29 cellular contexts compared by ENCODE assay signal in the genomic region with DNA sequence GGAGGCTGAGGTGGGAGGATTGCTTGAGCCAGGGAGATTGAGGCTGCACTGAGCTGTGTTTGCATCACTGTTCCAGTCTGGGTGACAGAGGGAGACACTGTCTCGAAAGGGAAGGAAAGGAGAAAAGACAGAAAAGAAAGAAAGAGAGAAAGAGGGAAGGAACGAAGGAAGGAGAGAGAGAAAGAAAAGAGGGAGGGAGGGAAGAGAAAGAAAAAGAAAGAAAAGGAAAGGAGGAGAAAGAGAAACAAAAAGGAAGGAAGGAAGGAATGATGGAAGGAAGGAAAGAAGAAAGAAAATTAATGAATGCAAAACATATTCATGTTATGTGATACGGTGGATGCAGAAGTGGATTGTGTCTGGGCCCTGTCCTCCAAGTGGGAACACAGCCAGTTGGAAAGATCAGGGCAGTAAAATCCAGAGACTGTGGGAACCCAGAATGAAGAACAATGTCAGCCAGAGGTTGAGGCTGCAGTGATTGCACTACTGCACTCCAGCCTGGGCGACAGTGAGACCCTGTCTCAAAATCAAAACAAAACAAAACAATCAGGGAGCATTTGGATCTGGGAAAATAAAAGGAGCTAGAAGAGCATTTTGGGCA. TPM values are rescaled to one million over a fixed set of nuclear protein-coding genes. Genes with fewer than 3 reads are reported as not detected.
DNase-seq lines count a peak whose midpoint lies in the region; ATAC-seq, FAIRE-seq and TF ChIP-seq lines count a peak whose summit lies in the region.
"Had no signal": no experiment of that assay in that cellular context is flagged by ENCODE, and none has a peak within 500 bp of the region (broad histone marks: within the 10 kb centered on the region; RNA-seq: fewer than 3 reads in every experiment).

No MANE protein-coding gene starts in this region.

- peak overlapping the region; percentile 37 for H3K9ac ChIP-seq in HepG2 (ENCODE audit: insufficient read depth, low read depth, low read length)

- TF ChIP-seq POLR2A in HepG2 (IDR thresholded peaks at IDR 0.05; ENCODE audit: insufficient read depth in 1 of 2, low read depth in 2 of 2, low read length in 2 of 2), result no peak
- no peak for TF ChIP-seq POLR2A in body of pancreas (IDR thresholded peaks at IDR 0.05)

- no peak for FAIRE-seq in HepG2 (lab: Jason Lieb, UNC)
- FAIRE-seq: D721Med, endothelial cell of umbilical vein, kidney had no signal

- WGBS in HepG2 (ENCODE audit: low lambda C conversion rate), result 95% methylated on average over 4 of the region's 4 CpGs
- WGBS in body of pancreas, 2 donors, result 76 to 86% methylated on average over 4 of the region's 4 CpGs

- TF ChIP-seq RAD21 in HepG2 (CRISPR knock-in tag; IDR thresholded peaks at IDR 0.05), result no peak

- H3K27ac Mint-ChIP-seq in CD4-positive, CD25-positive, alpha-beta regulatory T cell, result peak overlapping the region; percentile 6 to 71 (median 16)
- H3K27ac Mint-ChIP-seq in CD8-positive, alpha-beta memory T cell, result peak overlapping the region in 7 of 8 donors; percentile 8 to 92 (median 81)
- H3K27ac Mint-ChIP-seq in dendritic cell treated with granulocyte-macrophage colony-stimulating factor and Interleukin-4, amounts not matched to agents 40 ng/mL and 50 ng/mL, for 4 days, result peak overlapping the region; percentile 0

- no peak for DNase-seq in CD4-positive, CD25-positive, alpha-beta regulatory T cell
- no peak for DNase-seq in CD8-positive, alpha-beta memory T cell
- DNase-seq in HepG2 (ENCODE audit: low spot score) (no peak), body of pancreas (no peak), KG1 (lab: John Stamatoyannopoulos, UW) (no peak)
- no peak for DNase-seq in effector CD4-positive, alpha-beta T cell
- DNase-seq: activated CD4-positive, CD25-positive, alpha-beta regulatory T cell treated with anti-CD3 and anti-CD28 coated beads, Interleukin-2, amount 50 U/mL, for 72 hours; activated CD8-positive, alpha-beta memory T cell treated with anti-CD3 and anti-CD28 coated beads for 24 hours; activated T-cell treated with anti-CD3 and anti-CD28 coated beads, Interleukin-2, amount 50 U/mL, for 4 hours; amygdala; C1 segment of cervical spinal cord; caudate nucleus; dermis blood vessel endothelial cell; Karpas-422; kidney; NCI-H1436; NCI-H774; RPMI8226; stimulated activated CD4-positive, alpha-beta T cell treated with anti-CD3 and anti-CD28 coated beads, Interleukin-12 subunit alpha, Interleukin-12 subunit beta, amount 100 ng/mL, for 4 hours; stimulated activated CD4-positive, alpha-beta T cell treated with anti-CD3 and anti-CD28 coated beads, Interleukin-4, amount 100 ng/mL, for 4 hours; stimulated activated naive CD4-positive, alpha-beta T cell had no signal

- CTCF ChIA-PET in CD8-positive, alpha-beta memory T cell (lab: Charles Lee), result interaction anchor here (1.3 to 1.8 kb wide), 2 partner anchors 21 to 96 kb away, joined by 3 to 4 read pairs; no protein-coding TSS in a partner anchor
- CTCF ChIA-PET in HepG2 (lab: Yijun Ruan, JAX; ENCODE audit: low intra/inter-chr PET ratio, low total read pairs), result no interaction called here

- peaks cover 30% of the 10 kb centered on the region for H3K36me3 Mint-ChIP-seq in CD4-positive, CD25-positive, alpha-beta regulatory T cell
- peaks cover 6 to 57% (median 20%) of the 10 kb centered on the region in 3 donors for H3K36me3 Mint-ChIP-seq in CD8-positive, alpha-beta memory T cell
- peaks cover 91% of the 10 kb centered on the region for H3K36me3 Mint-ChIP-seq in dendritic cell treated with granulocyte-macrophage colony-stimulating factor and Interleukin-4, amounts not matched to agents 40 ng/mL and 50 ng/mL, for 4 days (ENCODE audit: low read depth)

- no peaks in the 10 kb centered on the region for H3K27me3 ChIP-seq in CD4-positive, CD25-positive, alpha-beta regulatory T cell (ENCODE audit: control insufficient read depth, insufficient read depth, low read length)
- H3K27me3 ChIP-seq in CD8-positive, alpha-beta memory T cell (ENCODE audit: insufficient read depth, low read length, poor library complexity, severe bottlenecking), result no peaks in the 10 kb centered on the region
- no peaks in the 10 kb centered on the region for H3K27me3 ChIP-seq in HepG2 (ENCODE audit: control insufficient read depth in 1 of 2, insufficient read depth in 2 of 2, low read length in 2 of 2)
- H3K27me3 ChIP-seq in body of pancreas, result no peaks in the 10 kb centered on the region
- H3K27me3 ChIP-seq: neutrophil, vagina had no signal

- no peaks in the 10 kb centered on the region for H3K27me3 Mint-ChIP-seq in CD4-positive, CD25-positive, alpha-beta regulatory T cell
- H3K27me3 Mint-ChIP-seq in CD8-positive, alpha-beta memory T cell, result no peaks in the 10 kb centered on the region
- peaks cover 4% of the 10 kb centered on the region for H3K27me3 Mint-ChIP-seq in dendritic cell treated with granulocyte-macrophage colony-stimulating factor and Interleukin-4, amounts not matched to agents 40 ng/mL and 50 ng/mL, for 4 days

- POLR2A ChIA-PET in CD8-positive, alpha-beta memory T cell (lab: Charles Lee), result no interaction called here
- POLR2A ChIA-PET in HepG2 (lab: Yijun Ruan, JAX), result interaction anchor here (0.9 to 1.6 kb wide), 5 partner anchors 8 to 170 kb away, joined by 3 to 7 read pairs (median 4); no protein-coding TSS in a partner anchor

- H3K4me1 ChIP-seq in CD4-positive, CD25-positive, alpha-beta regulatory T cell (ENCODE audit: control insufficient read depth, insufficient read depth, low read length, poor library complexity, severe bottlenecking), result peaks cover 10% of the 10 kb centered on the region
- H3K4me1 ChIP-seq in CD8-positive, alpha-beta memory T cell (ENCODE audit: insufficient read depth, low read length), result peaks cover 9% of the 10 kb centered on the region
- peaks cover 42% of the 10 kb centered on the region for H3K4me1 ChIP-seq in HepG2 (ENCODE audit: insufficient read depth, low read length)
- peaks cover 8% of the 10 kb centered on the region for H3K4me1 ChIP-seq in body of pancreas

- in situ Hi-C loops in HepG2 (cut with HindIII; ENCODE audit: extremely low pct_ligation_motif_present, low pct_unique_long_range_greater_than_20kb), result no loop called here

- TF ChIP-seq CTCF in HepG2 (CRISPR knock-in tag; IDR thresholded peaks at IDR 0.05) (no peak), body of pancreas (IDR thresholded peaks at IDR 0.05) (no peak)

- intact Hi-C loops in dendritic cell treated with granulocyte-macrophage colony-stimulating factor and Interleukin-4, amounts not matched to agents 40 ng/mL and 50 ng/mL, for 4 days (cut with micrococcal nuclease), result no loop called here
- intact Hi-C loops in HepG2 (cut with micrococcal nuclease; ENCODE audit: unreplicated experiment), result no loop called here
- intact Hi-C loops in body of pancreas (cut with DNase I), result no loop called here

- no peaks in the 10 kb centered on the region for H3K9me3 Mint-ChIP-seq in CD4-positive, CD25-positive, alpha-beta regulatory T cell
- H3K9me3 Mint-ChIP-seq in CD8-positive, alpha-beta memory T cell, result no peaks in the 10 kb centered on the region
- H3K9me3 Mint-ChIP-seq in dendritic cell treated with granulocyte-macrophage colony-stimulating factor and Interleukin-4, amounts not matched to agents 40 ng/mL and 50 ng/mL, for 4 days, result no peaks in the 10 kb centered on the region
- H3K9me3 Mint-ChIP-seq: activated T-cell treated with anti-CD3 and anti-CD28 coated beads, Interleukin-2, amount 50 U/mL, for 4 hours had no signal

- no peak overlapping the region for H2AFZ ChIP-seq in HepG2 (ENCODE audit: low read length)

- no peaks in the 10 kb centered on the region for H4K20me1 ChIP-seq in HepG2 (ENCODE audit: insufficient read depth, low read length)

- peaks cover 30% of the 10 kb centered on the region for H3K36me3 ChIP-seq in CD4-positive, CD25-positive, alpha-beta regulatory T cell (ENCODE audit: control insufficient read depth, insufficient read depth, low read length)
- peaks cover 10% of the 10 kb centered on the region for H3K36me3 ChIP-seq in CD8-positive, alpha-beta memory T cell (ENCODE audit: insufficient read depth, low read length)
- H3K36me3 ChIP-seq in HepG2 (replicated peaks in 1 of 2; ENCODE audit: control insufficient read depth in 1 of 2, insufficient read depth in 2 of 2, low read length in 2 of 2) (peaks cover 9 to 17% of the 10 kb centered on the region in 2 experiments; a peak in 3 of 5 replicates), body of pancreas (replicated peaks in 1 of 2; ENCODE audit: insufficient read depth in 1 of 2, low read depth in 2 of 2) (peaks cover 0 to 6% of the 10 kb centered on the region in 2 donors)

- peak overlapping the region; percentile 61 for H3K4me2 ChIP-seq in HepG2 (ENCODE audit: low read depth, low read length)

- peaks cover 8% of the 10 kb centered on the region for H3K79me2 ChIP-seq in HepG2 (ENCODE audit: insufficient read depth, low read length)

- H3K9me3 ChIP-seq in CD4-positive, CD25-positive, alpha-beta regulatory T cell (ENCODE audit: control insufficient read depth in 2 of 2, low read length in 2 of 2), result no peaks in the 10 kb centered on the region
- H3K9me3 ChIP-seq in CD8-positive, alpha-beta memory T cell (ENCODE audit: low read length), result no peaks in the 10 kb centered on the region
- H3K9me3 ChIP-seq in HepG2 (ENCODE audit: low read length), result no peaks in the 10 kb centered on the region
- no peaks in the 10 kb centered on the region for H3K9me3 ChIP-seq in body of pancreas
- H3K9me3 ChIP-seq: neutrophil, vagina had no signal

- no peak overlapping the region for H3K4me3 Mint-ChIP-seq in CD4-positive, CD25-positive, alpha-beta regulatory T cell
- no peak overlapping the region for H3K4me3 Mint-ChIP-seq in CD8-positive, alpha-beta memory T cell
- no peak overlapping the region for H3K4me3 Mint-ChIP-seq in dendritic cell treated with granulocyte-macrophage colony-stimulating factor and Interleukin-4, amounts not matched to agents 40 ng/mL and 50 ng/mL, for 4 days
- H3K4me3 Mint-ChIP-seq: activated T-cell treated with anti-CD3 and anti-CD28 coated beads, Interleukin-2, amount 50 U/mL, for 4 hours had no signal

- H3K4me3 ChIP-seq in CD4-positive, CD25-positive, alpha-beta regulatory T cell (ENCODE audit: low read depth, low read length), result no peak overlapping the region
- no peak overlapping the region for H3K4me3 ChIP-seq in CD8-positive, alpha-beta memory T cell (ENCODE audit: low read length)
- H3K4me3 ChIP-seq in HepG2 (replicated peaks in 1 of 3; ENCODE audit: insufficient read depth in 1 of 3, low read depth in 2 of 3, low read length in 3 of 3) (0 out of 6 replicates have a peak overlapping the region, but pooled peaks of 1 of the 3 experiments have one; percentile 45), body of pancreas (no peak overlapping the region)
- H3K4me3 ChIP-seq: SK-N-MC, vagina had no signal

- H3K4me1 Mint-ChIP-seq in CD4-positive, CD25-positive, alpha-beta regulatory T cell, result peaks cover 5 to 30% (median 20%) of the 10 kb centered on the region in 4 donors
- H3K4me1 Mint-ChIP-seq in CD8-positive, alpha-beta memory T cell, result peaks cover 12 to 26% (median 23%) of the 10 kb centered on the region in 3 donors
- peaks cover 40% of the 10 kb centered on the region for H3K4me1 Mint-ChIP-seq in dendritic cell treated with granulocyte-macrophage colony-stimulating factor and Interleukin-4, amounts not matched to agents 40 ng/mL and 50 ng/mL, for 4 days (ENCODE audit: low read depth)

- no peak overlapping the region for H3K27ac ChIP-seq in CD4-positive, CD25-positive, alpha-beta regulatory T cell (ENCODE audit: insufficient read depth, low read length, poor library complexity, severe bottlenecking)
- H3K27ac ChIP-seq in CD8-positive, alpha-beta memory T cell (ENCODE audit: low read depth, low read length), result no peak overlapping the region
- peak overlapping the region; percentile 71 for H3K27ac ChIP-seq in HepG2 (ENCODE audit: extremely low read length, insufficient read depth, low read length)
- H3K27ac ChIP-seq in body of pancreas, result no peak overlapping the region
- H3K27ac ChIP-seq: neutrophil, SK-N-MC, vagina had no signal

- ATAC-seq in CD4-positive, CD25-positive, alpha-beta regulatory T cell (ENCODE audit: low read depth in 2 of 2), result no peak
- no peak for ATAC-seq in HepG2
- ATAC-seq in body of pancreas, result no peak
- ATAC-seq in GM21526 (IDR thresholded peaks at IDR 0.05; ENCODE audit: low FRiP score, unreplicated experiment), result no peak
- ATAC-seq: activated T-cell treated with anti-CD3 and anti-CD28 coated beads, Interleukin-2, amount 50 U/mL, for 4 hours; sciatic nerve had no signal

- TF ChIP-seq EP300 in HepG2 (IDR thresholded peaks at IDR 0.05; ENCODE audit: low read depth in 2 of 2, low read length in 2 of 2) (no peak), HepG2 (CRISPR knock-in tag; IDR thresholded peaks at IDR 0.05; ENCODE audit: borderline replicate concordance) (no peak)

- no TSS peak for BruUV-seq in HepG2 (replicated peaks; lab: Mats Ljungman, UMichigan)

RNA-seq across cellular contexts. Expression of a gene that starts 6.2 kb away (rescaled TPM):
- 64.1 TPM for total RNA-seq in CD4-positive, CD25-positive, alpha-beta regulatory T cell
- 1 to 10 TPM; 1.5 to 4.4 (median 3.6) TPM for polyA plus RNA-seq in CD4-positive, CD25-positive, alpha-beta regulatory T cell
- 10 to 100 TPM; 13.5 to 15.4 TPM for total RNA-seq in CD8-positive, alpha-beta memory T cell
- polyA plus RNA-seq in CD8-positive, alpha-beta memory T cell, result 8.1 TPM
- total RNA-seq in HepG2 (2016; rRNA removed; fragmentation: Illumina TruSeq; extraction: Trizol) (9.0 and 14.5 TPM in 2 replicates), body of pancreas (10 to 100 TPM; 14.5 to 16.9 TPM)
- total RNA-seq in HepG2 (2016; cell fraction: cytosol; rRNA removed; fragmentation: Illumina TruSeq; extraction: Trizol; ENCODE audit: low read depth), result 2.3 and 3.9 TPM in 2 replicates
- 7.0 and 14.8 TPM in 2 replicates for total RNA-seq in HepG2 (2016; cell fraction: insoluble cytoplasmic fraction; rRNA removed; fragmentation: Illumina TruSeq; extraction: Trizol)
- total RNA-seq in HepG2 (2016; cell fraction: membrane; rRNA removed; fragmentation: Illumina TruSeq; extraction: Trizol), result 4.8 and 4.9 TPM in 2 replicates
- 14.9 and 15.3 TPM in 2 replicates for total RNA-seq in HepG2 (2016; cell fraction: nucleus; rRNA removed; fragmentation: Illumina TruSeq; extraction: Trizol)
- 11.3 and 14.2 TPM in 2 replicates for polyA plus RNA-seq in HepG2 (2011; rRNA removed)
- 7.0 and 9.5 TPM in 2 replicates for polyA plus RNA-seq in HepG2 (2011; cell fraction: cytosol; rRNA removed)
- 48.5 and 59.0 TPM in 2 replicates for polyA plus RNA-seq in HepG2 (2011; cell fraction: nucleus; rRNA removed)
- 9.8 and 10.4 TPM in 2 replicates for polyA plus RNA-seq in HepG2 (2012)
- polyA plus RNA-seq in HepG2 (2016; cell fraction: cytosol; fragmentation: Illumina TruSeq; extraction: Trizol; ENCODE audit: low read depth), result 2.9 and 3.2 TPM in 2 replicates
- 10.2 and 10.8 TPM in 2 replicates for polyA plus RNA-seq in HepG2 (2016; cell fraction: insoluble cytoplasmic fraction; fragmentation: Illumina TruSeq; extraction: Trizol; ENCODE audit: low read depth)
- polyA plus RNA-seq in HepG2 (2016; cell fraction: membrane; fragmentation: Illumina TruSeq; extraction: Trizol; ENCODE audit: low read depth), result 3.5 and 4.6 TPM in 2 replicates
- 27.3 and 35.6 TPM in 2 replicates for polyA plus RNA-seq in HepG2 (2016; cell fraction: nucleus; fragmentation: Illumina TruSeq; extraction: Trizol; ENCODE audit: insufficient read depth, low read depth)
- 4.6 and 12.1 TPM in 2 replicates for polyA minus RNA-seq in HepG2 (2011; rRNA and poly(A)+ RNA removed; ENCODE audit: low replicate concordance)
- polyA minus RNA-seq in HepG2 (2011; cell fraction: cytosol; rRNA and poly(A)+ RNA removed), result 8.2 and 9.8 TPM in 2 replicates
- polyA minus RNA-seq in HepG2 (2011; cell fraction: nucleus; rRNA and poly(A)+ RNA removed), result 19.8 and 21.6 TPM in 2 replicates

RNA-seq across cellular contexts. Expression of a gene that starts 28.7 kb away (rescaled TPM):
- total RNA-seq in CD4-positive, CD25-positive, alpha-beta regulatory T cell, result 22.8 TPM
- polyA plus RNA-seq in CD4-positive, CD25-positive, alpha-beta regulatory T cell, result 10 to 100 TPM; 55.1 to 73.5 (median 64.4) TPM
- 10 to 100 TPM; 34.4 to 42.3 TPM for total RNA-seq in CD8-positive, alpha-beta memory T cell
- 77.0 TPM for polyA plus RNA-seq in CD8-positive, alpha-beta memory T cell
- total RNA-seq in HepG2 (2016; rRNA removed; fragmentation: Illumina TruSeq; extraction: Trizol) (25.9 and 32.5 TPM in 2 replicates), body of pancreas (10 to 100 TPM; 21.1 to 29.8 TPM)
- 17.2 and 20.2 TPM in 2 replicates for total RNA-seq in HepG2 (2016; cell fraction: cytosol; rRNA removed; fragmentation: Illumina TruSeq; extraction: Trizol; ENCODE audit: low read depth)
- total RNA-seq in HepG2 (2016; cell fraction: insoluble cytoplasmic fraction; rRNA removed; fragmentation: Illumina TruSeq; extraction: Trizol), result 27.1 and 33.1 TPM in 2 replicates
- total RNA-seq in HepG2 (2016; cell fraction: membrane; rRNA removed; fragmentation: Illumina TruSeq; extraction: Trizol), result 23.3 and 25.9 TPM in 2 replicates
- total RNA-seq in HepG2 (2016; cell fraction: nucleus; rRNA removed; fragmentation: Illumina TruSeq; extraction: Trizol), result 19.2 and 21.3 TPM in 2 replicates
- 58.4 and 67.9 TPM in 2 replicates for polyA plus RNA-seq in HepG2 (2011; rRNA removed)
- polyA plus RNA-seq in HepG2 (2011; cell fraction: cytosol; rRNA removed), result 53.8 and 78.5 TPM in 2 replicates
- 67.5 and 68.2 TPM in 2 replicates for polyA plus RNA-seq in HepG2 (2011; cell fraction: nucleus; rRNA removed)
- polyA plus RNA-seq in HepG2 (2012), result 22.1 and 28.3 TPM in 2 replicates
- polyA plus RNA-seq in HepG2 (2016; cell fraction: cytosol; fragmentation: Illumina TruSeq; extraction: Trizol; ENCODE audit: low read depth), result 21.9 and 22.2 TPM in 2 replicates
- polyA plus RNA-seq in HepG2 (2016; cell fraction: insoluble cytoplasmic fraction; fragmentation: Illumina TruSeq; extraction: Trizol; ENCODE audit: low read depth), result 29.8 and 29.9 TPM in 2 replicates
- polyA plus RNA-seq in HepG2 (2016; cell fraction: membrane; fragmentation: Illumina TruSeq; extraction: Trizol; ENCODE audit: low read depth), result 24.0 and 25.6 TPM in 2 replicates
- polyA plus RNA-seq in HepG2 (2016; cell fraction: nucleus; fragmentation: Illumina TruSeq; extraction: Trizol; ENCODE audit: insufficient read depth, low read depth), result 27.5 and 29.5 TPM in 2 replicates
- 60.6 and 68.2 TPM in 2 replicates for polyA minus RNA-seq in HepG2 (2011; rRNA and poly(A)+ RNA removed; ENCODE audit: low replicate concordance)
- polyA minus RNA-seq in HepG2 (2011; cell fraction: cytosol; rRNA and poly(A)+ RNA removed), result 27.7 and 31.3 TPM in 2 replicates
- polyA minus RNA-seq in HepG2 (2011; cell fraction: nucleus; rRNA and poly(A)+ RNA removed), result 15.2 and 19.4 TPM in 2 replicates

RNA-seq across cellular contexts. Expression of a gene that starts 32.9 kb away (rescaled TPM):
- 12.7 TPM for total RNA-seq in CD4-positive, CD25-positive, alpha-beta regulatory T cell
- 1 to 10 TPM; 1.8 to 6.5 (median 4.3) TPM for polyA plus RNA-seq in CD4-positive, CD25-positive, alpha-beta regulatory T cell
- 1 to 10 TPM in 1 of 2 experiments, under 1 TPM in 1; 0.84 to 1.2 TPM for total RNA-seq in CD8-positive, alpha-beta memory T cell
- 3.8 TPM for polyA plus RNA-seq in CD8-positive, alpha-beta memory T cell
- total RNA-seq in HepG2 (2016; rRNA removed; fragmentation: Illumina TruSeq; extraction: Trizol) (0.15 and 0.51 TPM in 2 replicates), body of pancreas (under 1 TPM in 1 of 2 donors, not detected in 1; 0.26 TPM)
- total RNA-seq in HepG2 (2016; cell fraction: cytosol; rRNA removed; fragmentation: Illumina TruSeq; extraction: Trizol; ENCODE audit: low read depth), result 0.20 TPM in 1 of 2 replicates, not detected in the other
- 0.24 and 0.35 TPM in 2 replicates for total RNA-seq in HepG2 (2016; cell fraction: insoluble cytoplasmic fraction; rRNA removed; fragmentation: Illumina TruSeq; extraction: Trizol)
- total RNA-seq in HepG2 (2016; cell fraction: membrane; rRNA removed; fragmentation: Illumina TruSeq; extraction: Trizol), result 0.25 and 0.38 TPM in 2 replicates
- 0.28 and 1.0 TPM in 2 replicates for total RNA-seq in HepG2 (2016; cell fraction: nucleus; rRNA removed; fragmentation: Illumina TruSeq; extraction: Trizol)
- polyA plus RNA-seq in HepG2 (2011; rRNA removed), result 1.5 and 2.6 TPM in 2 replicates
- polyA plus RNA-seq in HepG2 (2011; cell fraction: cytosol; rRNA removed), result 1.6 and 2.4 TPM in 2 replicates
- 2.4 and 2.8 TPM in 2 replicates for polyA plus RNA-seq in HepG2 (2011; cell fraction: nucleus; rRNA removed)
- polyA plus RNA-seq in HepG2 (2012), result 1.6 and 1.9 TPM in 2 replicates
- polyA plus RNA-seq in HepG2 (2016; cell fraction: cytosol; fragmentation: Illumina TruSeq; extraction: Trizol; ENCODE audit: low read depth), result 0.33 and 0.83 TPM in 2 replicates
- polyA plus RNA-seq in HepG2 (2016; cell fraction: insoluble cytoplasmic fraction; fragmentation: Illumina TruSeq; extraction: Trizol; ENCODE audit: low read depth), result 0.90 and 1.0 TPM in 2 replicates
- 0.80 and 1.0 TPM in 2 replicates for polyA plus RNA-seq in HepG2 (2016; cell fraction: membrane; fragmentation: Illumina TruSeq; extraction: Trizol; ENCODE audit: low read depth)
- 1.1 and 1.2 TPM in 2 replicates for polyA plus RNA-seq in HepG2 (2016; cell fraction: nucleus; fragmentation: Illumina TruSeq; extraction: Trizol; ENCODE audit: insufficient read depth, low read depth)
- 2.5 and 11.3 TPM in 2 replicates for polyA minus RNA-seq in HepG2 (2011; rRNA and poly(A)+ RNA removed; ENCODE audit: low replicate concordance)
- polyA minus RNA-seq in HepG2 (2011; cell fraction: cytosol; rRNA and poly(A)+ RNA removed), result 0.69 and 0.70 TPM in 2 replicates
- 0.77 and 0.99 TPM in 2 replicates for polyA minus RNA-seq in HepG2 (2011; cell fraction: nucleus; rRNA and poly(A)+ RNA removed)
- total RNA-seq: endothelial cell of umbilical vein had no signal

RNA-seq across cellular contexts. Expression of a gene that starts 34.7 kb away (rescaled TPM):
- total RNA-seq in CD4-positive, CD25-positive, alpha-beta regulatory T cell, result 3.3 TPM
- 1 to 10 TPM in 3 of 4 donors, under 1 TPM in 1; 0.83 to 1.6 (median 1.3) TPM for polyA plus RNA-seq in CD4-positive, CD25-positive, alpha-beta regulatory T cell
- total RNA-seq in CD8-positive, alpha-beta memory T cell, result 1 to 10 TPM; 2.1 to 2.3 TPM
- 2.6 TPM for polyA plus RNA-seq in CD8-positive, alpha-beta memory T cell
- total RNA-seq in HepG2 (2016; rRNA removed; fragmentation: Illumina TruSeq; extraction: Trizol) (0.27 TPM in 1 of 2 replicates, not detected in the other), body of pancreas (under 1 TPM in 1 of 2 donors, not detected in 1; 0.52 TPM)
- total RNA-seq in HepG2 (2016; cell fraction: cytosol; rRNA removed; fragmentation: Illumina TruSeq; extraction: Trizol; ENCODE audit: low read depth), result not detected in 2 replicates
- total RNA-seq in HepG2 (2016; cell fraction: insoluble cytoplasmic fraction; rRNA removed; fragmentation: Illumina TruSeq; extraction: Trizol), result 0.04 TPM in 1 of 2 replicates, not detected in the other
- 0.10 and 0.12 TPM in 2 replicates for total RNA-seq in HepG2 (2016; cell fraction: membrane; rRNA removed; fragmentation: Illumina TruSeq; extraction: Trizol)
- total RNA-seq in HepG2 (2016; cell fraction: nucleus; rRNA removed; fragmentation: Illumina TruSeq; extraction: Trizol), result not detected in 2 replicates
- 0.17 TPM in 2 replicates for polyA plus RNA-seq in HepG2 (2011; rRNA removed)
- polyA plus RNA-seq in HepG2 (2011; cell fraction: cytosol; rRNA removed), result 0.03 and 0.05 TPM in 2 replicates
- 0.19 and 0.43 TPM in 2 replicates for polyA plus RNA-seq in HepG2 (2011; cell fraction: nucleus; rRNA removed)
- 0.30 and 0.32 TPM in 2 replicates for polyA plus RNA-seq in HepG2 (2012)
- polyA plus RNA-seq in HepG2 (2016; cell fraction: cytosol; fragmentation: Illumina TruSeq; extraction: Trizol; ENCODE audit: low read depth), result 0.27 and 0.37 TPM in 2 replicates
- 0.32 and 0.36 TPM in 2 replicates for polyA plus RNA-seq in HepG2 (2016; cell fraction: insoluble cytoplasmic fraction; fragmentation: Illumina TruSeq; extraction: Trizol; ENCODE audit: low read depth)
- 0.44 and 0.72 TPM in 2 replicates for polyA plus RNA-seq in HepG2 (2016; cell fraction: membrane; fragmentation: Illumina TruSeq; extraction: Trizol; ENCODE audit: low read depth)
- polyA plus RNA-seq in HepG2 (2016; cell fraction: nucleus; fragmentation: Illumina TruSeq; extraction: Trizol; ENCODE audit: insufficient read depth, low read depth), result 0.77 TPM in 1 of 2 replicates, not detected in the other
- polyA minus RNA-seq in HepG2 (2011; rRNA and poly(A)+ RNA removed; ENCODE audit: low replicate concordance), result 0.23 and 0.32 TPM in 2 replicates
- polyA minus RNA-seq in HepG2 (2011; cell fraction: cytosol; rRNA and poly(A)+ RNA removed), result 0.26 TPM in 1 of 2 replicates, not detected in the other
- 0.52 TPM in 1 of 2 replicates, not detected in the other for polyA minus RNA-seq in HepG2 (2011; cell fraction: nucleus; rRNA and poly(A)+ RNA removed)
- total RNA-seq: dermis blood vessel endothelial cell had no signal

Comparison
In these comparisons a context has a peak if more than half of its experiments do, and no peak if none do; other contexts are left out.
1. H3K27ac Mint-ChIP-seq: peak in every context shown above with its lines; median percentile 81 in CD8-positive, alpha-beta memory T cell; 16 in CD4-positive, CD25-positive, alpha-beta regulatory T cell; 0 in dendritic cell treated with granulocyte-macrophage colony-stimulating factor and Interleukin-4, amounts not matched to agents 40 ng/mL and 50 ng/mL, for 4 days.